In genomic region chr17:29018788-29019474, GRCh38 we compare ENCODE assay signal across 1 cellular context.
TF ChIP-seq lines count a peak whose summit lies in the region.

No MANE protein-coding gene starts in this region.

TF ChIP-seq in K562, 482 proteins besides CTCF, POLR2A, EP300 and RAD21:
- peak; percentile 67; the same call in 1 of the 2 replicates for TF ChIP-seq ZBTB40 (IDR thresholded peaks at IDR 0.05)
- no peak for TF ChIP-seq ZBTB40 (CRISPR knock-in tag; IDR thresholded peaks at IDR 0.05)
- TF ChIP-seq GTF2E2 (tag; IDR thresholded peaks at IDR 0.05), result no peak
- no peak for TF ChIP-seq TBP (optimal IDR thresholded peaks at IDR 0.05; ENCODE audit: low read depth, low read length)
- TF ChIP-seq, protein P1, sequence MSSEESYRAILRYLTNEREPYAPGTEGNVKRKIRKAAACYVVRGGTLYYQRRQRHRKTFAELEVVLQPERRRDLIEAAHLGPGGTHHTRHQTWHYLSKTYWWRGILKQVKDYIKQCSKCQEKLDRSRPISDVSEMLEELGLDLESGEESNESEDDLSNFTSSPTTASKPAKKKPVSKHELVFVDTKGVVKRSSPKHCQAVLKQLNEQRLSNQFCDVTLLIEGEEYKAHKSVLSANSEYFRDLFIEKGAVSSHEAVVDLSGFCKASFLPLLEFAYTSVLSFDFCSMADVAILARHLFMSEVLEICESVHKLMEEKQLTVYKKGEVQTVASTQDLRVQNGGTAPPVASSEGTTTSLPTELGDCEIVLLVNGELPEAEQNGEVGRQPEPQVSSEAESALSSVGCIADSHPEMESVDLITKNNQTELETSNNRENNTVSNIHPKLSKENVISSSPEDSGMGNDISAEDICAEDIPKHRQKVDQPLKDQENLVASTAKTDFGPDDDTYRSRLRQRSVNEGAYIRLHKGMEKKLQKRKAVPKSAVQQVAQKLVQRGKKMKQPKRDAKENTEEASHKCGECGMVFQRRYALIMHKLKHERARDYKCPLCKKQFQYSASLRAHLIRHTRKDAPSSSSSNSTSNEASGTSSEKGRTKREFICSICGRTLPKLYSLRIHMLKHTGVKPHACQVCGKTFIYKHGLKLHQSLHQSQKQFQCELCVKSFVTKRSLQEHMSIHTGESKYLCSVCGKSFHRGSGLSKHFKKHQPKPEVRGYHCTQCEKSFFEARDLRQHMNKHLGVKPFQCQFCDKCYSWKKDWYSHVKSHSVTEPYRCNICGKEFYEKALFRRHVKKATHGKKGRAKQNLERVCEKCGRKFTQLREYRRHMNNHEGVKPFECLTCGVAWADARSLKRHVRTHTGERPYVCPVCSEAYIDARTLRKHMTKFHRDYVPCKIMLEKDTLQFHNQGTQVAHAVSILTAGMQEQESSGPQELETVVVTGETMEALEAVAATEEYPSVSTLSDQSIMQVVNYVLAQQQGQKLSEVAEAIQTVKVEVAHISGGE (CRISPR knock-in tag; IDR thresholded peaks at IDR 0.05), result peak in 2 of 3 experiments; percentile 72 to 86; a peak in 4 of 6 replicates
- no peak for TF ChIP-seq ZNF592 (IDR thresholded peaks at IDR 0.05)
- no peak for TF ChIP-seq ZNF695 (CRISPR knock-in tag; IDR thresholded peaks at IDR 0.05)
- no peak for TF ChIP-seq SMARCA4 (IDR thresholded peaks at IDR 0.05)
- TF ChIP-seq GABPA (tag; conservative IDR thresholded peaks at IDR 0.05; ENCODE audit: low read depth), result peak; percentile 81
- no peak for TF ChIP-seq GMEB1 (CRISPR knock-in tag; IDR thresholded peaks at IDR 0.05)
- no peak for TF ChIP-seq HSF4 (CRISPR knock-in tag; IDR thresholded peaks at IDR 0.05; ENCODE audit: borderline replicate concordance)
